In the genomic region with DNA sequence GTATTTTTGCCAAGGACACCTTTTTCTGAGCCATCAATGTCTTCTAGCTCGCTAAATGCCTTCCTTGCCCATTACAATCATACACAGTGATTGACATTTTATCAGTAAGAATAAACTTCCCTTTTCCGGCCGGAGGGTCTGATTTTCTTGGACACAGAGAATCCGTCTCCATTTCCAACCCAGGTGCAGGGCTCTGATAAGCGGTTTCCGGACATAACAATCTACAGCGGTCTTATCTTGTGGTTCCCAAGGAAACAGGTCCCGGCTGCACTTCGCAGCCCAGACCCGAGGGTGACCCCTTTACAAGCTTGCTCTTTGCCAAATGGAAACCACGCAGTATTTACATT, we compare ENCODE assay signal across 8 cellular contexts. TPM values are rescaled to one million over a fixed set of nuclear protein-coding genes. Genes with fewer than 3 reads are reported as not detected.
DNase-seq lines count a peak whose midpoint lies in the region; ATAC-seq and TF ChIP-seq lines count a peak whose summit lies in the region.

No MANE protein-coding gene starts in this region.

- H3K27me3 Mint-ChIP-seq in T-helper 1 cell treated with Interleukin-12 subunit alpha and Interleukin-12 subunit beta and Interleukin-4 antibody, amounts not matched to agents 30 μg/mL and 1 μg/mL, for 36 hours (ENCODE audit: low read depth), result no peaks in the 10 kb centered on the region
- no peaks in the 10 kb centered on the region for H3K27me3 Mint-ChIP-seq in activated T-helper 2 cell treated with anti-CD3 and anti-CD28 coated beads, Interferon-gamma antibody, Interleukin-2, Interleukin-4, amounts not matched to agents 10 μg/mL and 5 μg/mL and 100 μg/mL, durations not matched to agents 14 hours and 24 hours and 36 hours (ENCODE audit: low read depth)

- H3K36me3 Mint-ChIP-seq in T-helper 1 cell treated with Interleukin-12 subunit alpha and Interleukin-12 subunit beta and Interleukin-4 antibody, amounts not matched to agents 30 μg/mL and 1 μg/mL, for 36 hours (ENCODE audit: low read depth), result peaks cover 11% of the 10 kb centered on the region
- H3K36me3 Mint-ChIP-seq in activated T-helper 2 cell treated with anti-CD3 and anti-CD28 coated beads, Interferon-gamma antibody, Interleukin-2, Interleukin-4, amounts not matched to agents 10 μg/mL and 5 μg/mL and 100 μg/mL, durations not matched to agents 14 hours and 24 hours and 36 hours (ENCODE audit: low read depth), result peaks cover 18% of the 10 kb centered on the region

- H3K27ac ChIP-seq in right atrium auricular region, result peak overlapping the region; percentile 96
- H3K27ac ChIP-seq in gastrocnemius medialis, result peak overlapping the region; percentile 88 to 97 (median 92)

- no peaks in the 10 kb centered on the region for H3K27me3 ChIP-seq in right atrium auricular region
- H3K27me3 ChIP-seq in gastrocnemius medialis, result no peaks in the 10 kb centered on the region

- H3K4me3 Mint-ChIP-seq in T-helper 1 cell treated with Interleukin-12 subunit alpha and Interleukin-12 subunit beta and Interleukin-4 antibody, amounts not matched to agents 30 μg/mL and 1 μg/mL, for 36 hours, result peak overlapping the region; percentile 93
- H3K4me3 Mint-ChIP-seq in activated T-helper 2 cell treated with anti-CD3 and anti-CD28 coated beads, Interferon-gamma antibody, Interleukin-2, Interleukin-4, amounts not matched to agents 10 μg/mL and 5 μg/mL and 100 μg/mL, durations not matched to agents 14 hours and 24 hours and 36 hours (ENCODE audit: low read depth), result peak overlapping the region; percentile 88

- DNase-seq in T-helper 1 cell, result no peak
- DNase-seq in HuH-7.5 (ENCODE audit: low spot score), result peak; percentile 57
- no peak for DNase-seq in activated T-helper 2 cell treated with anti-CD3 and anti-CD28 coated beads, Interferon-gamma antibody, Interleukin-2, Interleukin-4, amounts not matched to agents 10 μg/mL and 5 μg/mL and 100 μg/mL, durations not matched to agents 14 hours and 24 hours and 36 hours (ENCODE audit: low spot score)
- DNase-seq in right atrium auricular region (ENCODE audit: low spot score), result peak; percentile 72
- peak in 1 of 2 donors; percentile 28 for DNase-seq in gastrocnemius medialis
- no peak for DNase-seq in stimulated activated CD4-positive, alpha-beta T cell treated with anti-CD3 and anti-CD28 coated beads, Interleukin-4, amount 100 ng/mL, for 1 hour

- ATAC-seq in gastrocnemius medialis (peak; percentile 6 to 9), HG02852 (IDR thresholded peaks at IDR 0.05; ENCODE audit: unreplicated experiment) (no peak)

- intact Hi-C loops in activated T-helper 2 cell treated with anti-CD3 and anti-CD28 coated beads, Interferon-gamma antibody, Interleukin-2, Interleukin-4, amounts not matched to agents 10 μg/mL and 5 μg/mL and 100 μg/mL, durations not matched to agents 14 hours and 24 hours and 36 hours (cut with micrococcal nuclease), result loop anchor here (5.0 kb wide), 1 partner anchor 152 kb away; no protein-coding TSS in a partner anchor
- intact Hi-C loops in gastrocnemius medialis (cut with DNase I; ENCODE audit: low total_unique reads), result loop anchor here (1.0 to 10.0 kb wide), 6 partner anchors 27 to 555 kb away; a partner anchor contains a TSS

- H3K4me1 ChIP-seq in right atrium auricular region (peaks cover 0 to 22% of the 10 kb centered on the region in 2 donors), gastrocnemius medialis (peaks cover 16 to 21% of the 10 kb centered on the region in 2 donors)

- H3K36me3 ChIP-seq in right atrium auricular region, result no peaks in the 10 kb centered on the region
- H3K36me3 ChIP-seq in gastrocnemius medialis, result no peaks in the 10 kb centered on the region

- no peak for TF ChIP-seq POLR2A in gastrocnemius medialis (IDR thresholded peaks at IDR 0.05)

- TF ChIP-seq CTCF in right atrium auricular region (IDR thresholded peaks at IDR 0.05) (no peak), gastrocnemius medialis (IDR thresholded peaks at IDR 0.05 in 4 of 5, conservative IDR thresholded peaks at IDR 0.05 in 1 of 5) (no peak)

- H3K9me3 ChIP-seq in right atrium auricular region (no peaks in the 10 kb centered on the region), gastrocnemius medialis (no peaks in the 10 kb centered on the region)

- in situ Hi-C loops in gastrocnemius medialis (cut with MboI; ENCODE audit: low sequenced_read_pairs in 4 of 4), result loop anchor here (10.0 to 25.0 kb wide), 5 partner anchors 112 to 215 kb away; a partner anchor contains a TSS

- H3K4me3 ChIP-seq in right atrium auricular region, result peak overlapping the region; percentile 80 to 92
- peak overlapping the region; percentile 63 to 88 (median 81) for H3K4me3 ChIP-seq in gastrocnemius medialis

- peak overlapping the region; percentile 95 for H3K27ac Mint-ChIP-seq in T-helper 1 cell treated with Interleukin-12 subunit alpha and Interleukin-12 subunit beta and Interleukin-4 antibody, amounts not matched to agents 30 μg/mL and 1 μg/mL, for 36 hours
- peak overlapping the region; percentile 87 for H3K27ac Mint-ChIP-seq in activated T-helper 2 cell treated with anti-CD3 and anti-CD28 coated beads, Interferon-gamma antibody, Interleukin-2, Interleukin-4, amounts not matched to agents 10 μg/mL and 5 μg/mL and 100 μg/mL, durations not matched to agents 14 hours and 24 hours and 36 hours

- H3K9me3 Mint-ChIP-seq in T-helper 1 cell treated with Interleukin-12 subunit alpha and Interleukin-12 subunit beta and Interleukin-4 antibody, amounts not matched to agents 30 μg/mL and 1 μg/mL, for 36 hours, result peaks cover 3% of the 10 kb centered on the region
- no peaks in the 10 kb centered on the region for H3K9me3 Mint-ChIP-seq in activated T-helper 2 cell treated with anti-CD3 and anti-CD28 coated beads, Interferon-gamma antibody, Interleukin-2, Interleukin-4, amounts not matched to agents 10 μg/mL and 5 μg/mL and 100 μg/mL, durations not matched to agents 14 hours and 24 hours and 36 hours

- peaks cover 24% of the 10 kb centered on the region for H3K4me1 Mint-ChIP-seq in T-helper 1 cell treated with Interleukin-12 subunit alpha and Interleukin-12 subunit beta and Interleukin-4 antibody, amounts not matched to agents 30 μg/mL and 1 μg/mL, for 36 hours (ENCODE audit: low read depth)
- peaks cover 18% of the 10 kb centered on the region for H3K4me1 Mint-ChIP-seq in activated T-helper 2 cell treated with anti-CD3 and anti-CD28 coated beads, Interferon-gamma antibody, Interleukin-2, Interleukin-4, amounts not matched to agents 10 μg/mL and 5 μg/mL and 100 μg/mL, durations not matched to agents 14 hours and 24 hours and 36 hours (ENCODE audit: low read depth)

RNA-seq across cellular contexts. Expression of a gene that starts 5.1 kb away (rescaled TPM):
- 3.5 and 4.0 TPM in 2 replicates for total RNA-seq in activated T-helper 2 cell treated with anti-CD3 and anti-CD28 coated beads, Interferon-gamma antibody, Interleukin-2, Interleukin-4, amounts not matched to agents 10 μg/mL and 5 μg/mL and 100 μg/mL, durations not matched to agents 14 hours and 24 hours and 36 hours
- total RNA-seq in right atrium auricular region (1 to 10 TPM; 1.7 to 4.2 TPM), gastrocnemius medialis (1 to 10 TPM; 1.3 to 4.7 (median 1.5) TPM)

RNA-seq across cellular contexts. Expression of a gene that starts 27.5 kb away (rescaled TPM):
- total RNA-seq in activated T-helper 2 cell treated with anti-CD3 and anti-CD28 coated beads, Interferon-gamma antibody, Interleukin-2, Interleukin-4, amounts not matched to agents 10 μg/mL and 5 μg/mL and 100 μg/mL, durations not matched to agents 14 hours and 24 hours and 36 hours, result 1.4 and 1.5 TPM in 2 replicates
- total RNA-seq in right atrium auricular region, result 1 to 10 TPM; 2.1 to 5.2 TPM
- 1 to 10 TPM in 1 of 4 donors, under 1 TPM in 1, not detected in 2; 0.62 to 1.2 TPM for total RNA-seq in gastrocnemius medialis

RNA-seq across cellular contexts. Expression of a gene that starts 49.2 kb away (rescaled TPM):
- total RNA-seq in activated T-helper 2 cell treated with anti-CD3 and anti-CD28 coated beads, Interferon-gamma antibody, Interleukin-2, Interleukin-4, amounts not matched to agents 10 μg/mL and 5 μg/mL and 100 μg/mL, durations not matched to agents 14 hours and 24 hours and 36 hours, result 2.7 and 3.1 TPM in 2 replicates
- 1 to 10 TPM; 1.6 to 1.8 TPM for total RNA-seq in right atrium auricular region
- total RNA-seq in gastrocnemius medialis, result 1 to 10 TPM in 2 of 4 donors, under 1 TPM in 2; 0.44 to 2.1 (median 0.83) TPM

Comparison
In these comparisons a context has a peak if more than half of its experiments do, and no peak if none do; other contexts are left out.
1. DNase-seq: peak in HuH-7.5 (single experiment) and right atrium auricular region (single experiment); none in T-helper 1 cell (0 of 5), activated T-helper 2 cell treated with anti-CD3 and anti-CD28 coated beads, Interferon-gamma antibody, Interleukin-2, Interleukin-4, amounts not matched to agents 10 μg/mL and 5 μg/mL and 100 μg/mL, durations not matched to agents 14 hours and 24 hours and 36 hours (single experiment) and stimulated activated CD4-positive, alpha-beta T cell treated with anti-CD3 and anti-CD28 coated beads, Interleukin-4, amount 100 ng/mL, for 1 hour (single experiment).